In the genomic region with DNA sequence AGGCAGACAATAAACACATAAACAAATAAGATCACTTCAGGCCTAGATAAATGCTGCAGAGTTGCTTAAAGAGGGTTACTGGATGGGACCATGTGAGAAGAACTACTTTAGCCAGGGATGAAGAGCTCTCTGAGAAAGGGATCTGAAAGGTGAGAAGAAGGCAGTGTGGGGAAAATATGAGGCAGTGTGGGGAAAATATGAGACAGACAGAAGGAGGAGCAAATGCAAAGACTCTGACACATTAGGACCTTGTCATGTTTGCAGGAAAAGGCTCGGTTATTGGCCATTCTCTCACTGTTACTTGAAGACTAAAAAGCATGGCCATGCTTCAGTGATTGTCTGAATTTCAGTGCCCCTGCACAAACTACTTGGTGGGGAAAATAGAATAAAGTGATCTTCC, we compare ENCODE assay signal across 27 cellular contexts. TPM values are rescaled to one million over a fixed set of nuclear protein-coding genes. Genes with fewer than 3 reads are reported as not detected.
"Had no signal": no experiment of that assay in that cellular context is flagged by ENCODE, and none has a peak within 500 bp of the region (broad histone marks: within the 10 kb centered on the region; RNA-seq: fewer than 3 reads in every experiment).

No MANE protein-coding gene starts in this region.

- H3K9me3 Mint-ChIP-seq: IgD-negative memory B cell, T-cell had no signal

- ATAC-seq: K562, T-cell had no signal

- H3K27ac Mint-ChIP-seq: IgD-negative memory B cell, T-cell had no signal

- H3K4me3 Mint-ChIP-seq: T-cell had no signal

- H3K9me3 ChIP-seq: Peyer's patch, SJSA1 had no signal

- H3K27me3 Mint-ChIP-seq: IgD-negative memory B cell had no signal

- H3K36me3 Mint-ChIP-seq: IgD-negative memory B cell, T-cell had no signal

- H3K4me3 ChIP-seq: K562, PC-9, Peyer's patch, SJSA1, SK-N-MC had no signal

- FAIRE-seq: HTR-8/SVneo, K562 had no signal

- H3K27me3 ChIP-seq: Peyer's patch had no signal

- H3K4me1 Mint-ChIP-seq: IgD-negative memory B cell, T-cell had no signal

- DNase-seq: Kasumi-1, MV-4-11, NCI-H1048, NCI-H1105, NCI-H1417, NCI-H1436 treated with DMSO at 0.1 percent for 48 hours, NCI-H1694, NCI-H1930, NCI-H2081, NCI-H2107, NCI-H2171 treated with DMSO at 0.1 percent for 48 hours, NCI-H2227 treated with DMSO at 0.1 percent for 48 hours, NCI-H524, NCI-H69, NCI-H774, PC-9, Peyer's patch, Right ventricle myocardium superior, RPMI8226, SIG-M5, SW 1271, T-cell had no signal

- H3K36me3 ChIP-seq: Peyer's patch, SJSA1 had no signal

RNA-seq across cellular contexts. Expression of a gene that starts 22.7 kb away (rescaled TPM):
- total RNA-seq: SJSA1 had no signal
